9 cellular contexts compared by ENCODE assay signal in the genomic region with DNA sequence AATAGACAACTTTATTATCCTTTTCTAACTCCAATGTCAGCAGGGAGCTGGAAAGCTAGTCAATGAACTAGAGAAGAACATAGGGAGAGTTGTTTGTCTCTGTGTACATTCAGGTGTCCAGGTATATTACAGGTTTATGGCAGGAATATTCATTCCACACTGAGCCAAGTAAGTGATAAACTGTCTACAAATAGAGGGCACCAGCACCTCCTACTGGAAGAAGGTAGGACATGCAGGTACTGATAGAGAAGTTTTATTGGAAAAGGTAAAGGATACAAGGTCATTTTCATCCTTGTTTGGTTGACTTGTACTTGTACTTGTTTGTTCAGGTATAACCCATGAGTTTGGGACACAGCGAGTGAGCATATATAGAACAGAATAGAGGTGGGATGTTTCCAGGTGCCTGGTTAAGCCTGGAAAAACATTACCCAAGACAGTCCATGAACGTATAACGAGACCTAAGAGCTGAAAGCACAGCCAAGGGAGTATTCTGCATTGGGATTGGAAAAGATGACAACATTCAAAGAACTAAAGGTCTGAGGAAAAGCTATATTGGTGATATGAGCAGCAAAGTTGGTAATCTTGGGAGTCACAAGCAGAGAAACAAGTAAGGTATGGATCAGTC.
A peak's percentile ranks its signal among the peaks of the same experiment; 100 is the strongest.
DNase-seq lines count a peak whose midpoint lies in the region; ATAC-seq, FAIRE-seq and TF ChIP-seq lines count a peak whose summit lies in the region.
"Had no signal": no experiment of that assay in that cellular context is flagged by ENCODE, and none has a peak within 500 bp of the region (broad histone marks: within the 10 kb centered on the region; RNA-seq: fewer than 3 reads in every experiment).

No MANE protein-coding gene starts in this region.

- H3K4me3 Mint-ChIP-seq in CD8-positive, alpha-beta T cell, result no peak overlapping the region
- H3K4me3 Mint-ChIP-seq: memory B cell had no signal

- no peak overlapping the region for H3K4me3 ChIP-seq in CD8-positive, alpha-beta T cell (ENCODE audit: low read depth, low read length)
- H3K4me3 ChIP-seq in gastroesophageal sphincter, result no peak overlapping the region

- H3K27ac Mint-ChIP-seq in CD8-positive, alpha-beta T cell, result no peak overlapping the region
- H3K27ac Mint-ChIP-seq: memory B cell had no signal

- no peaks in the 10 kb centered on the region for H3K4me1 Mint-ChIP-seq in CD8-positive, alpha-beta T cell (ENCODE audit: low read depth)

- peaks cover 8% of the 10 kb centered on the region for H3K27me3 Mint-ChIP-seq in CD8-positive, alpha-beta T cell (ENCODE audit: low read depth)

- TF ChIP-seq CTCF in CD8-positive, alpha-beta T cell (IDR thresholded peaks at IDR 0.05), result peak; percentile 69
- peak; percentile 28 to 53 (median 38) for TF ChIP-seq CTCF in gastroesophageal sphincter (IDR thresholded peaks at IDR 0.05)

- no peak overlapping the region for H3K27ac ChIP-seq in CD8-positive, alpha-beta T cell (ENCODE audit: low read depth, low read length)
- H3K27ac ChIP-seq in gastroesophageal sphincter, result no peak overlapping the region

- intact Hi-C loops in CD8-positive, alpha-beta T cell (cut with DNase I, micrococcal nuclease), result loop anchor here (2.0 to 5.0 kb wide), 2 partner anchors 307 to 395 kb away; no protein-coding TSS in a partner anchor

- no peak for DNase-seq in CD8-positive, alpha-beta T cell
- DNase-seq in GM19239 (ENCODE audit: insufficient read length, low spot score) (peak; percentile 8), RPMI8226 (peak; percentile 19), urothelium cell line (ENCODE audit: low spot score) (peak; percentile 20), putamen (ENCODE audit: low spot score) (no peak)

- H3K36me3 ChIP-seq in CD8-positive, alpha-beta T cell (ENCODE audit: insufficient read depth, low read length), result no peaks in the 10 kb centered on the region
- H3K36me3 ChIP-seq in gastroesophageal sphincter, result no peaks in the 10 kb centered on the region

- TF ChIP-seq POLR2A in gastroesophageal sphincter (IDR thresholded peaks at IDR 0.05), result no peak

- H3K36me3 Mint-ChIP-seq in CD8-positive, alpha-beta T cell, result no peaks in the 10 kb centered on the region
- H3K36me3 Mint-ChIP-seq: memory B cell had no signal

- TF ChIP-seq EP300 in gastroesophageal sphincter (IDR thresholded peaks at IDR 0.05), result no peak

- 62 to 64% methylated on average over 2 to 3 of the region's 3 CpGs for WGBS in gastroesophageal sphincter (ENCODE audit: low coverage in 1 of 2), 2 donors

- no peak for ATAC-seq in CD8-positive, alpha-beta T cell
- ATAC-seq in gastroesophageal sphincter (no peak), HG03108 (IDR thresholded peaks at IDR 0.05; ENCODE audit: unreplicated experiment) (no peak), HG02852 (IDR thresholded peaks at IDR 0.05; ENCODE audit: unreplicated experiment) (no peak)

- CTCF ChIA-PET in CD8-positive, alpha-beta T cell (lab: Charles Lee), result interaction anchor here (1.0 to 2.1 kb wide), 6 partner anchors 17 to 396 kb away, joined by 3 to 15 read pairs (median 4); no protein-coding TSS in a partner anchor

- FAIRE-seq in GM19239 (lab: Jason Lieb, UNC), result peak; percentile 65
- peak; percentile 53 for FAIRE-seq in urothelium cell line (lab: Jason Lieb, UNC)

- POLR2A ChIA-PET in CD8-positive, alpha-beta T cell (lab: Charles Lee), result no interaction called here

- no peaks in the 10 kb centered on the region for H3K27me3 ChIP-seq in CD8-positive, alpha-beta T cell (ENCODE audit: insufficient read depth, low read length)
- H3K27me3 ChIP-seq in gastroesophageal sphincter, result no peaks in the 10 kb centered on the region

- no peaks in the 10 kb centered on the region for H3K4me1 ChIP-seq in CD8-positive, alpha-beta T cell (ENCODE audit: insufficient read depth, low read length)
- H3K4me1 ChIP-seq in gastroesophageal sphincter, result peaks cover 0 to 7% (median 0%) of the 10 kb centered on the region in 3 donors

- H3K9me3 Mint-ChIP-seq in CD8-positive, alpha-beta T cell, result no peaks in the 10 kb centered on the region
- H3K9me3 Mint-ChIP-seq: memory B cell had no signal

- no peaks in the 10 kb centered on the region for H3K9me3 ChIP-seq in CD8-positive, alpha-beta T cell (ENCODE audit: low read length)
- no peaks in the 10 kb centered on the region for H3K9me3 ChIP-seq in gastroesophageal sphincter

Comparison
In these comparisons a context has a peak if more than half of its experiments do, and no peak if none do; other contexts are left out.
1. DNase-seq: peak in GM19239 (single experiment), RPMI8226 (single experiment) and urothelium cell line (single experiment); none in CD8-positive, alpha-beta T cell (0 of 7) and putamen (single experiment).